ENCODE assay signal across 9 cellular contexts in the genomic region with DNA sequence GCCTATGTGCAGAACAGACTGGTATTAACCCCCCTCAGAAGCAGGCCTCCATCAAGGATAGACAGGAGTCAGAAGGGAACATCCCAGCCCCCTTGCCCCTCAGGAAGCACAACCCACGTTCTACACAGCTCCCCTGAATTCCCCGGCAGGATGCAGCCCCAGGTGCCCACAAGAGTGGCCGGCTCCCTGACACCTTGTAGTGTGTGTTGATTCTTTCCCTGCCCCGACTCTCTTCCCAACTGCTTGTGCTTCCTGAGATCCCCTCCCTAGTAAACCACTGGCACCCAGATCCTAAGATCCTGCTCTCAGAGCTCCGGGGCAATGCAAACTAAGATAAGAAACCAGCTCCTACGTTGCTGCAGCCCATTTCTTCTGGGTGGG. TPM values are rescaled to one million over a fixed set of nuclear protein-coding genes. Genes with fewer than 3 reads are reported as not detected.
DNase-seq lines count a peak whose midpoint lies in the region; TF ChIP-seq lines count a peak whose summit lies in the region.
"Had no signal": no experiment of that assay in that cellular context is flagged by ENCODE, and none has a peak within 500 bp of the region (broad histone marks: within the 10 kb centered on the region; RNA-seq: fewer than 3 reads in every experiment).

No MANE protein-coding gene starts in this region.

- TF ChIP-seq EP300 in esophagus muscularis mucosa (IDR thresholded peaks at IDR 0.05): no peak

- TF ChIP-seq POLR2A in esophagus muscularis mucosa (IDR thresholded peaks at IDR 0.05; ENCODE audit: low read depth): no peak

- peak overlapping the region; percentile 48 for H3K9ac ChIP-seq in skeletal muscle satellite cell (ENCODE audit: low read depth, low read length)

- WGBS in esophagus muscularis mucosa: 62% methylated on average over 6 of the region's 6 CpGs

- H3K27me3 ChIP-seq in SJCRH30 (no peaks in the 10 kb centered on the region), esophagus muscularis mucosa (no peaks in the 10 kb centered on the region), skeletal muscle satellite cell (ENCODE audit: control insufficient read depth, insufficient read depth, low read length) (peaks cover 11% of the 10 kb centered on the region)

- TF ChIP-seq CTCF in esophagus muscularis mucosa (IDR thresholded peaks at IDR 0.05): no peak

- H3K4me1 ChIP-seq in SJCRH30 (no peaks in the 10 kb centered on the region), esophagus muscularis mucosa (peaks cover 0 to 14% (median 12%) of the 10 kb centered on the region in 4 donors), skeletal muscle satellite cell (ENCODE audit: control insufficient read depth, insufficient read depth, low read length) (peaks cover 5% of the 10 kb centered on the region)

- H3K36me3 ChIP-seq in SJCRH30 (no peaks in the 10 kb centered on the region), esophagus muscularis mucosa (no peaks in the 10 kb centered on the region), skeletal muscle satellite cell (ENCODE audit: insufficient read depth, low read length) (no peaks in the 10 kb centered on the region)

- H3K4me3 ChIP-seq in GM08714 (ENCODE audit: low read length): peak overlapping the region; percentile 10; the same call in 1 of the 2 replicates
- H3K4me3 ChIP-seq in SJCRH30: peak overlapping the region; percentile 39
- peak overlapping the region; percentile 29 to 34 (median 30) for H3K4me3 ChIP-seq in esophagus muscularis mucosa
- peak overlapping the region; percentile 43 for H3K4me3 ChIP-seq in skeletal muscle satellite cell (ENCODE audit: low read length)

- DNase-seq in SJCRH30 (no peak), esophagus muscularis mucosa (ENCODE audit: extremely low spot score) (no peak), posterior vena cava (ENCODE audit: low spot score) (no peak), DMS53 treated with DMSO at 0.1 percent for 48 hours (lab: John Stamatoyannopoulos, UW; ENCODE audit: unreplicated experiment) (no peak), head of caudate nucleus (no peak), NOMO-1 (lab: John Stamatoyannopoulos, UW; ENCODE audit: unreplicated experiment in 2 of 2) (no peak)
- DNase-seq: NCI-H226 had no signal

- H3K9me3 ChIP-seq in SJCRH30 (replicated peaks): no peaks in the 10 kb centered on the region
- no peaks in the 10 kb centered on the region for H3K9me3 ChIP-seq in esophagus muscularis mucosa
- H3K9me3 ChIP-seq in skeletal muscle satellite cell (replicated peaks; ENCODE audit: low read length): no peaks in the 10 kb centered on the region

- intact Hi-C loops in esophagus muscularis mucosa (cut with DNase I) (no loop called here), posterior vena cava (cut with DNase I) (loop anchor here in 1 of 2 donors (5.0 kb wide), 1 partner anchor 34 kb away; a partner anchor contains a TSS), head of caudate nucleus (cut with DNase I) (no loop called here)

- H3K4me2 ChIP-seq in skeletal muscle satellite cell (ENCODE audit: low read length): peak overlapping the region; percentile 58

- H3K27ac ChIP-seq in SJCRH30 (no peak overlapping the region), esophagus muscularis mucosa (replicated peaks in 1 of 4) (peak overlapping the region in 3 of 4 donors; percentile 25 to 59 (median 59))

RNA-seq across cellular contexts. Expression of a gene that starts 34.8 kb away (rescaled TPM):
- 48.9 and 49.8 TPM in 2 replicates for total RNA-seq in SJCRH30 (2014; rRNA removed; shearing (Covaris generic))
- total RNA-seq in esophagus muscularis mucosa: 10 to 100 TPM; 28.7 to 88.3 (median 36.8) TPM
- 2.0 and 9.9 TPM in 2 replicates for total RNA-seq in skeletal muscle satellite cell (2012; rRNA removed)
- 10 to 100 TPM; 70.0 to 76.4 TPM for total RNA-seq in posterior vena cava

RNA-seq across cellular contexts. Expression of a gene that starts 46.7 kb away (rescaled TPM):
- 11.7 and 12.0 TPM in 2 replicates for total RNA-seq in SJCRH30 (2014; rRNA removed; shearing (Covaris generic))
- 10 to 100 TPM; 30.7 to 66.9 (median 33.6) TPM for total RNA-seq in esophagus muscularis mucosa
- total RNA-seq in skeletal muscle satellite cell (2012; rRNA removed): 7.6 and 9.6 TPM in 2 replicates
- 10 to 100 TPM; 17.9 to 19.7 TPM for total RNA-seq in posterior vena cava
